ENCODE assay signal across 11 cellular contexts in genomic region chr7:155374276-155375252, GRCh38.
A peak's percentile ranks its signal among the peaks of the same experiment; 100 is the strongest.
DNase-seq lines count a peak whose midpoint lies in the region; ATAC-seq and TF ChIP-seq lines count a peak whose summit lies in the region.
"Had no signal": no experiment of that assay in that cellular context is flagged by ENCODE, and none has a peak within 500 bp of the region (broad histone marks: within the 10 kb centered on the region; RNA-seq: fewer than 3 reads in every experiment).

No MANE protein-coding gene starts in this region.

- no peak for TF ChIP-seq EP300 in stomach (IDR thresholded peaks at IDR 0.05)

- CTCF ChIA-PET in activated CD8-positive, alpha-beta T cell treated with anti-CD3 and anti-CD28 coated beads, Interleukin-2, amount 10 ng/mL, durations not matched to agents 7 days and 5 days (lab: Charles Lee), result interaction anchor here (0.8 to 1.4 kb wide), 2 partner anchors 9 to 447 kb away, joined by 3 to 5 read pairs; no protein-coding TSS in a partner anchor
- CTCF ChIA-PET in activated CD8-positive, alpha-beta T cell treated with anti-CD3 and anti-CD28 coated beads for 36 hours (lab: Charles Lee), result no interaction called here

- no peak for DNase-seq in activated CD8-positive, alpha-beta T cell treated with anti-CD3 and anti-CD28 coated beads, Interleukin-2, amount 10 ng/mL, durations not matched to agents 7 days and 5 days
- DNase-seq in activated CD8-positive, alpha-beta T cell treated with anti-CD3 and anti-CD28 coated beads for 36 hours, result no peak
- no peak for DNase-seq in activated T-helper 1 cell treated with anti-CD3 and anti-CD28 coated beads, Interleukin-12 subunit alpha, Interleukin-12 subunit beta, Interleukin-2, Interleukin-4 antibody, amounts not matched to agents 30 ng/mL and 10 ng/mL and 1 ng/mL, durations not matched to agents 14 hours and 24 hours and 36 hours (ENCODE audit: low spot score)
- DNase-seq in lower lobe of right lung (no peak), stomach (no peak), right lobe of liver (no peak)
- DNase-seq: KG1 had no signal

- no peaks in the 10 kb centered on the region for H3K36me3 ChIP-seq in lower lobe of right lung
- no peaks in the 10 kb centered on the region for H3K36me3 ChIP-seq in stomach
- H3K36me3 ChIP-seq in right lobe of liver, result no peaks in the 10 kb centered on the region
- H3K36me3 ChIP-seq: left lung had no signal

- peak overlapping the region; percentile 3 for H3K27ac Mint-ChIP-seq in activated CD8-positive, alpha-beta T cell treated with anti-CD3 and anti-CD28 coated beads, Interleukin-2, amount 10 ng/mL, durations not matched to agents 7 days and 5 days
- H3K27ac Mint-ChIP-seq in activated CD8-positive, alpha-beta T cell treated with anti-CD3 and anti-CD28 coated beads for 36 hours, result no peak overlapping the region
- H3K27ac Mint-ChIP-seq in activated T-helper 1 cell treated with anti-CD3 and anti-CD28 coated beads, Interleukin-12 subunit alpha, Interleukin-12 subunit beta, Interleukin-2, Interleukin-4 antibody, amounts not matched to agents 30 ng/mL and 10 ng/mL and 1 ng/mL, durations not matched to agents 14 hours and 24 hours and 36 hours, result peak overlapping the region; percentile 55

- 2 to 5% (median 2%) methylated on average over 64 to 110 of the region's 110 CpGs for WGBS in stomach, 5 donors
- WGBS in right lobe of liver (ENCODE audit: insufficient coverage, low coverage, low lambda C conversion rate, missing lambda C conversion rate), result 9% methylated on average over 50 of the region's 110 CpGs

- POLR2A ChIA-PET in activated CD8-positive, alpha-beta T cell treated with anti-CD3 and anti-CD28 coated beads, Interleukin-2, amount 10 ng/mL, durations not matched to agents 7 days and 5 days (lab: Charles Lee), result no interaction called here
- POLR2A ChIA-PET in activated CD8-positive, alpha-beta T cell treated with anti-CD3 and anti-CD28 coated beads for 36 hours (lab: Charles Lee), result no interaction called here

- ATAC-seq in activated CD8-positive, alpha-beta T cell treated with anti-CD3 and anti-CD28 coated beads, Interleukin-2, amount 10 ng/mL, durations not matched to agents 7 days and 5 days, result no peak
- ATAC-seq in activated CD8-positive, alpha-beta T cell treated with anti-CD3 and anti-CD28 coated beads for 36 hours, result no peak
- ATAC-seq in lower lobe of right lung (no peak), HG03025 (IDR thresholded peaks at IDR 0.05; ENCODE audit: low FRiP score, unreplicated experiment) (no peak), right lobe of liver (no peak), GM19324 (IDR thresholded peaks at IDR 0.05; ENCODE audit: low FRiP score, unreplicated experiment) (no peak)
- ATAC-seq: esophagus mucosa, left lung had no signal

- H3K27me3 ChIP-seq in lower lobe of right lung (ENCODE audit: low read depth), result peaks cover 100% of the 10 kb centered on the region
- H3K27me3 ChIP-seq in stomach, result peaks cover 62 to 100% (median 92%) of the 10 kb centered on the region in 3 donors
- peaks cover 40 to 71% of the 10 kb centered on the region in 2 donors for H3K27me3 ChIP-seq in right lobe of liver

- H3K9me3 ChIP-seq in lower lobe of right lung (no peaks in the 10 kb centered on the region), stomach (no peaks in the 10 kb centered on the region), right lobe of liver (no peaks in the 10 kb centered on the region)
- H3K9me3 ChIP-seq: left lung had no signal

- no peaks in the 10 kb centered on the region for H3K9me3 Mint-ChIP-seq in activated CD8-positive, alpha-beta T cell treated with anti-CD3 and anti-CD28 coated beads, Interleukin-2, amount 10 ng/mL, durations not matched to agents 7 days and 5 days (ENCODE audit: insufficient read depth)
- H3K9me3 Mint-ChIP-seq in activated CD8-positive, alpha-beta T cell treated with anti-CD3 and anti-CD28 coated beads for 36 hours, result no peaks in the 10 kb centered on the region
- no peaks in the 10 kb centered on the region for H3K9me3 Mint-ChIP-seq in activated T-helper 1 cell treated with anti-CD3 and anti-CD28 coated beads, Interleukin-12 subunit alpha, Interleukin-12 subunit beta, Interleukin-2, Interleukin-4 antibody, amounts not matched to agents 30 ng/mL and 10 ng/mL and 1 ng/mL, durations not matched to agents 14 hours and 24 hours and 36 hours

- H3K36me3 Mint-ChIP-seq in activated CD8-positive, alpha-beta T cell treated with anti-CD3 and anti-CD28 coated beads, Interleukin-2, amount 10 ng/mL, durations not matched to agents 7 days and 5 days (ENCODE audit: low read depth), result peaks cover 5% of the 10 kb centered on the region
- no peaks in the 10 kb centered on the region for H3K36me3 Mint-ChIP-seq in activated CD8-positive, alpha-beta T cell treated with anti-CD3 and anti-CD28 coated beads for 36 hours (ENCODE audit: low read depth)
- H3K36me3 Mint-ChIP-seq in activated T-helper 1 cell treated with anti-CD3 and anti-CD28 coated beads, Interleukin-12 subunit alpha, Interleukin-12 subunit beta, Interleukin-2, Interleukin-4 antibody, amounts not matched to agents 30 ng/mL and 10 ng/mL and 1 ng/mL, durations not matched to agents 14 hours and 24 hours and 36 hours (ENCODE audit: low read depth), result no peaks in the 10 kb centered on the region

- TF ChIP-seq CTCF in activated CD8-positive, alpha-beta T cell treated with anti-CD3 and anti-CD28 coated beads for 36 hours (IDR thresholded peaks at IDR 0.05), result no peak
- TF ChIP-seq CTCF in lower lobe of right lung (IDR thresholded peaks at IDR 0.05), result no peak
- TF ChIP-seq CTCF in stomach (IDR thresholded peaks at IDR 0.05), result no peak
- no peak for TF ChIP-seq CTCF in right lobe of liver (IDR thresholded peaks at IDR 0.05)

- H3K4me3 Mint-ChIP-seq in activated CD8-positive, alpha-beta T cell treated with anti-CD3 and anti-CD28 coated beads, Interleukin-2, amount 10 ng/mL, durations not matched to agents 7 days and 5 days, result no peak overlapping the region
- H3K4me3 Mint-ChIP-seq in activated CD8-positive, alpha-beta T cell treated with anti-CD3 and anti-CD28 coated beads for 36 hours, result no peak overlapping the region
- peak overlapping the region; percentile 39 for H3K4me3 Mint-ChIP-seq in activated T-helper 1 cell treated with anti-CD3 and anti-CD28 coated beads, Interleukin-12 subunit alpha, Interleukin-12 subunit beta, Interleukin-2, Interleukin-4 antibody, amounts not matched to agents 30 ng/mL and 10 ng/mL and 1 ng/mL, durations not matched to agents 14 hours and 24 hours and 36 hours

- H3K4me3 ChIP-seq in lower lobe of right lung (peak overlapping the region; percentile 33), stomach (peak overlapping the region; percentile 22 to 43 (median 32)), right lobe of liver (no peak overlapping the region)

- H3K4me1 ChIP-seq in lower lobe of right lung, result peaks cover 59% of the 10 kb centered on the region
- peaks cover 51 to 59% (median 56%) of the 10 kb centered on the region in 4 donors for H3K4me1 ChIP-seq in stomach
- H3K4me1 ChIP-seq in right lobe of liver, result peaks cover 0 to 40% (median 3%) of the 10 kb centered on the region in 4 donors

- H3K27me3 Mint-ChIP-seq in activated CD8-positive, alpha-beta T cell treated with anti-CD3 and anti-CD28 coated beads, Interleukin-2, amount 10 ng/mL, durations not matched to agents 7 days and 5 days (ENCODE audit: low read depth), result peaks cover 84% of the 10 kb centered on the region
- H3K27me3 Mint-ChIP-seq in activated CD8-positive, alpha-beta T cell treated with anti-CD3 and anti-CD28 coated beads for 36 hours, result peaks cover 79% of the 10 kb centered on the region
- H3K27me3 Mint-ChIP-seq in activated T-helper 1 cell treated with anti-CD3 and anti-CD28 coated beads, Interleukin-12 subunit alpha, Interleukin-12 subunit beta, Interleukin-2, Interleukin-4 antibody, amounts not matched to agents 30 ng/mL and 10 ng/mL and 1 ng/mL, durations not matched to agents 14 hours and 24 hours and 36 hours (ENCODE audit: insufficient read depth), result peaks cover 77% of the 10 kb centered on the region

- intact Hi-C loops in activated CD8-positive, alpha-beta T cell treated with anti-CD3 and anti-CD28 coated beads for 36 hours (cut with micrococcal nuclease), result loop anchor here (2.0 to 5.0 kb wide), 2 partner anchors 83 to 134 kb away; partner anchors contain the start of gene EN2
- intact Hi-C loops in activated T-helper 1 cell treated with anti-CD3 and anti-CD28 coated beads, Interleukin-12 subunit alpha, Interleukin-12 subunit beta, Interleukin-2, Interleukin-4 antibody, amounts not matched to agents 30 ng/mL and 10 ng/mL and 1 ng/mL, durations not matched to agents 14 hours and 24 hours and 36 hours (cut with micrococcal nuclease), result loop anchor here (1.0 to 10.0 kb wide), 4 partner anchors 82 to 1632 kb away; no protein-coding TSS in a partner anchor
- intact Hi-C loops in lower lobe of right lung (cut with DNase I), result no loop called here
- intact Hi-C loops in stomach (cut with DNase I; ENCODE audit: low total_unique reads), result no loop called here
- intact Hi-C loops in right lobe of liver (cut with DNase I), result no loop called here

- peaks cover 38% of the 10 kb centered on the region for H3K4me1 Mint-ChIP-seq in activated CD8-positive, alpha-beta T cell treated with anti-CD3 and anti-CD28 coated beads, Interleukin-2, amount 10 ng/mL, durations not matched to agents 7 days and 5 days (ENCODE audit: low read depth)
- peaks cover 28% of the 10 kb centered on the region for H3K4me1 Mint-ChIP-seq in activated CD8-positive, alpha-beta T cell treated with anti-CD3 and anti-CD28 coated beads for 36 hours (ENCODE audit: low read depth)
- peaks cover 25% of the 10 kb centered on the region for H3K4me1 Mint-ChIP-seq in activated T-helper 1 cell treated with anti-CD3 and anti-CD28 coated beads, Interleukin-12 subunit alpha, Interleukin-12 subunit beta, Interleukin-2, Interleukin-4 antibody, amounts not matched to agents 30 ng/mL and 10 ng/mL and 1 ng/mL, durations not matched to agents 14 hours and 24 hours and 36 hours (ENCODE audit: low read depth)

- no peak for TF ChIP-seq POLR2A in stomach (IDR thresholded peaks at IDR 0.05)
- TF ChIP-seq POLR2A in right lobe of liver (IDR thresholded peaks at IDR 0.05), result no peak

- no peak overlapping the region for H3K27ac ChIP-seq in lower lobe of right lung
- H3K27ac ChIP-seq in stomach, result no peak overlapping the region
- no peak overlapping the region for H3K27ac ChIP-seq in right lobe of liver
- H3K27ac ChIP-seq: left lung had no signal

Comparison
In these comparisons a context has a peak if more than half of its experiments do, and no peak if none do; other contexts are left out.
1. H3K4me3 ChIP-seq: peak in lower lobe of right lung (single experiment) and stomach (4 of 4); none in right lobe of liver (0 of 3).
2. intact Hi-C loops: an anchor here in activated CD8-positive, alpha-beta T cell treated with anti-CD3 and anti-CD28 coated beads for 36 hours (2.0 to 5.0 kb wide) and activated T-helper 1 cell treated with anti-CD3 and anti-CD28 coated beads, Interleukin-12 subunit alpha, Interleukin-12 subunit beta, Interleukin-2, Interleukin-4 antibody, amounts not matched to agents 30 ng/mL and 10 ng/mL and 1 ng/mL, durations not matched to agents 14 hours and 24 hours and 36 hours (1.0 to 10.0 kb wide); none called in lower lobe of right lung, stomach and right lobe of liver.